Comparison of ENCODE assay signal across 9 cellular contexts in genomic region chr6:30554962-30555361, GRCh38.
DNase-seq lines count a peak whose midpoint lies in the region; ATAC-seq and TF ChIP-seq lines count a peak whose summit lies in the region.
"Had no signal": no experiment of that assay in that cellular context is flagged by ENCODE, and none has a peak within 500 bp of the region (broad histone marks: within the 10 kb centered on the region; RNA-seq: fewer than 3 reads in every experiment).

No MANE protein-coding gene starts in this region.

- H3K4me3 ChIP-seq in GM08714 (ENCODE audit: low read length) = peak overlapping the region; percentile 92
- peak overlapping the region; percentile 99 for H3K4me3 ChIP-seq in fibroblast of pulmonary artery (replicated peaks; ENCODE audit: low read depth, low read length)
- peak overlapping the region; percentile 77 for H3K4me3 ChIP-seq in retinal pigment epithelial cell (ENCODE audit: low read length)

- TF ChIP-seq CTCF in VCaP (conservative IDR thresholded peaks at IDR 0.05) (no peak), fibroblast of pulmonary artery (IDR thresholded peaks at IDR 0.05; ENCODE audit: low read length, missing control alignments) (no peak), retinal pigment epithelial cell (conservative IDR thresholded peaks at IDR 0.05; ENCODE audit: low read depth, low read length) (no peak)

- DNase-seq in fibroblast of pulmonary artery (ENCODE audit: low read depth) = no peak
- no peak for DNase-seq in retinal pigment epithelial cell (ENCODE audit: low read depth)
- no peak for DNase-seq in SHP77 (lab: John Stamatoyannopoulos, UW)
- no peak for DNase-seq in DMS114 treated with DMSO at 0.1 percent for 48 hours (lab: John Stamatoyannopoulos, UW; ENCODE audit: unreplicated experiment)
- no peak for DNase-seq in DMS 273 treated with DMSO at 0.1 percent for 48 hours (lab: John Stamatoyannopoulos, UW)
- DNase-seq: SW 1271 had no signal

- ATAC-seq in HG02970 (IDR thresholded peaks at IDR 0.05; ENCODE audit: low FRiP score, unreplicated experiment) = no peak

- H3K27ac ChIP-seq in VCaP = peak overlapping the region; percentile 97; the same call in 1 of the 2 replicates
